23 cellular contexts compared by ENCODE assay signal in the genomic region with DNA sequence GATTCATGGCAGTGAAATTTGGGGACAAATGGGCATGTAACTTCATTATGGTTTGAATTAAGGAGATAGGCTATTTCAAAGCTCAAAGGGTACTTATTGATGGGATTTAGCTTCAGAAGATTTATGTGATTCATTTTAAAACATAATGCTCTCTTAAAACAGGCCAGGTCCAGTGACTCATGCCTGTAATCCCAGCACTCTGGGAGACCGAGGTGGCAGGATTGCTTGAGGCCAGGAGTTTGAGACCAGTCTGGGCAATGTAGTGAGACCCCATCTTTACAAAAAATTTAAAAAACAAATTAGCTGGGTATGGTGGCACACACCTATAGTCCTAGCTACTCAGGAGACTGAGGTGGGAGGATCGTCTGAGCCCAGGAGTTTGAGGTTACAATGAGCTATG. TPM values are rescaled to one million over a fixed set of nuclear protein-coding genes. Genes with fewer than 3 reads are reported as not detected.
"Had no signal": no experiment of that assay in that cellular context is flagged by ENCODE, and none has a peak within 500 bp of the region (broad histone marks: within the 10 kb centered on the region; RNA-seq: fewer than 3 reads in every experiment).

No MANE protein-coding gene starts in this region.

- H3K27ac ChIP-seq: ascending aorta, gastroesophageal sphincter, neutrophil, ovary, prostate gland, right atrium auricular region, upper lobe of left lung had no signal

- DNase-seq: activated CD4-positive, alpha-beta memory T cell treated with anti-CD3 and anti-CD28 coated beads, Interleukin-2, amount 10 ng/mL, durations not matched to agents 7 days and 5 days; activated CD4-positive, alpha-beta T cell treated with anti-CD3 and anti-CD28 coated beads for 4 hours; activated CD4-positive, CD25-positive, alpha-beta regulatory T cell; activated effector memory CD4-positive, alpha-beta T cell treated with anti-CD3 and anti-CD28 coated beads, Interleukin-2, amount 50 U/mL, for 16 hours; activated naive CD4-positive, alpha-beta T cell treated with anti-CD3 and anti-CD28 coated beads, Interleukin-2, amount 50 U/mL, for 16 hours; activated naive CD8-positive, alpha-beta T cell treated with anti-CD3 and anti-CD28 coated beads, Interleukin-2, amount 50 U/mL, for 24 hours; central memory CD4-positive, alpha-beta T cell; effector memory CD4-positive, alpha-beta T cell; head of caudate nucleus; hypothalamus; left cardiac atrium; ovary; stimulated activated CD4-positive, alpha-beta T cell treated with anti-CD3 and anti-CD28 coated beads, Interleukin-4, amount 100 ng/mL, for 24 hours; stimulated activated naive CD4-positive, alpha-beta T cell treated with Interleukin-2 at 50 U/mL for 16 hours; T-helper 9 cell; upper lobe of left lung had no signal

- H3K4me1 ChIP-seq: ascending aorta, gastroesophageal sphincter, prostate gland, right atrium auricular region, upper lobe of left lung had no signal

- ATAC-seq: activated naive CD8-positive, alpha-beta T cell treated with anti-CD3 and anti-CD28 coated beads, Interleukin-2, amount 50 U/mL, for 24 hours; esophagus mucosa; gastroesophageal sphincter; left cardiac atrium had no signal

- H3K9me3 ChIP-seq: ascending aorta, gastroesophageal sphincter, neutrophil, ovary, prostate gland, right atrium auricular region, upper lobe of left lung had no signal

- H3K36me3 ChIP-seq: gastroesophageal sphincter, neutrophil, ovary, prostate gland, right atrium auricular region, upper lobe of left lung had no signal

- H3K4me3 ChIP-seq: ascending aorta, gastroesophageal sphincter, ovary, prostate gland, right atrium auricular region, upper lobe of left lung had no signal

- H3K27me3 ChIP-seq: ascending aorta, gastroesophageal sphincter, ovary, right atrium auricular region, upper lobe of left lung had no signal

RNA-seq across cellular contexts. Expression of a gene that starts 11.5 kb away (rescaled TPM):
- total RNA-seq: T-helper 1 cell treated with Interleukin-12 subunit alpha and Interleukin-12 subunit beta and Interleukin-4 antibody, amounts not matched to agents 30 ng/mL and 1 ng/mL, for 36 hours had no signal

RNA-seq across cellular contexts. Expression of a gene that starts 11.8 kb away (rescaled TPM):
- total RNA-seq: activated CD4-positive, alpha-beta memory T cell treated with anti-CD3 and anti-CD28 coated beads, Interleukin-2, amount 10 ng/mL, durations not matched to agents 7 days and 5 days; T-helper 1 cell treated with Interleukin-12 subunit alpha and Interleukin-12 subunit beta and Interleukin-4 antibody, amounts not matched to agents 30 ng/mL and 1 ng/mL, for 36 hours had no signal

RNA-seq across cellular contexts. Expression of a gene that starts 26.8 kb away (rescaled TPM):
- total RNA-seq: activated CD4-positive, alpha-beta memory T cell treated with anti-CD3 and anti-CD28 coated beads, Interleukin-2, amount 10 ng/mL, durations not matched to agents 7 days and 5 days; T-helper 1 cell treated with Interleukin-12 subunit alpha and Interleukin-12 subunit beta and Interleukin-4 antibody, amounts not matched to agents 30 ng/mL and 1 ng/mL, for 36 hours had no signal
